In genomic region chr12:117023998-117024960, GRCh38 we compare ENCODE assay signal across 18 cellular contexts.
"Had no signal": no experiment of that assay in that cellular context is flagged by ENCODE, and none has a peak within 500 bp of the region (broad histone marks: within the 10 kb centered on the region; RNA-seq: fewer than 3 reads in every experiment).

No MANE protein-coding gene starts in this region.

- H3K27ac Mint-ChIP-seq: activated CD4-positive, alpha-beta T cell treated with anti-CD3 and anti-CD28 coated beads, Interleukin-2, amount 10 ng/mL, durations not matched to agents 7 days and 5 days; activated CD8-positive, alpha-beta T cell treated with anti-CD3 and anti-CD28 coated beads, Interleukin-2, amount 10 ng/mL, durations not matched to agents 7 days and 5 days; brain; stimulated activated naive CD8-positive, alpha-beta T cell treated with anti-CD3 and anti-CD28 coated beads, Interleukin-15, Interleukin-2, amounts not matched to agents 100 ng/mL and 50 ng/mL, for 24 hours; T-cell had no signal

- H3K9me3 ChIP-seq: gastroesophageal sphincter, heart left ventricle, prostate gland, right atrium auricular region, suprapubic skin, upper lobe of left lung had no signal

- H3K27me3 Mint-ChIP-seq: activated CD4-positive, alpha-beta T cell treated with anti-CD3 and anti-CD28 coated beads, Interleukin-2, amount 10 ng/mL, durations not matched to agents 7 days and 5 days; brain; central memory CD8-positive, alpha-beta T cell; naive thymus-derived CD4-positive, alpha-beta T cell; stimulated activated naive CD8-positive, alpha-beta T cell treated with anti-CD3 and anti-CD28 coated beads, Interleukin-15, Interleukin-2, amounts not matched to agents 100 ng/mL and 50 ng/mL, for 24 hours; T-cell had no signal

- ATAC-seq: esophagus mucosa; gastroesophageal sphincter; naive thymus-derived CD4-positive, alpha-beta T cell had no signal

- DNase-seq: activated CD4-positive, alpha-beta T cell treated with anti-CD3 and anti-CD28 coated beads, Interleukin-2, amount 10 ng/mL, durations not matched to agents 7 days and 5 days; activated CD8-positive, alpha-beta memory T cell treated with anti-CD3 and anti-CD28 coated beads, Interleukin-2, amount 50 U/mL, for 48 hours; activated CD8-positive, alpha-beta T cell treated with anti-CD3 and anti-CD28 coated beads, Interleukin-2, amount 10 ng/mL, durations not matched to agents 7 days and 5 days; cortex of kidney; heart left ventricle; mesenchymal stem cell; naive thymus-derived CD4-positive, alpha-beta T cell; T-cell; upper lobe of left lung had no signal

- H3K27ac ChIP-seq: prostate gland, skin epidermis, suprapubic skin, upper lobe of left lung had no signal

- H3K27me3 ChIP-seq: gastroesophageal sphincter, heart left ventricle, right atrium auricular region, suprapubic skin, upper lobe of left lung had no signal

- H3K9me3 Mint-ChIP-seq: activated CD4-positive, alpha-beta T cell treated with anti-CD3 and anti-CD28 coated beads, Interleukin-2, amount 10 ng/mL, durations not matched to agents 7 days and 5 days; brain; central memory CD8-positive, alpha-beta T cell; stimulated activated naive CD8-positive, alpha-beta T cell treated with anti-CD3 and anti-CD28 coated beads, Interleukin-15, Interleukin-2, amounts not matched to agents 100 ng/mL and 50 ng/mL, for 24 hours; T-cell had no signal

- H3K4me3 ChIP-seq: gastroesophageal sphincter, heart left ventricle, prostate gland, right atrium auricular region, skin epidermis, suprapubic skin, upper lobe of left lung had no signal

- H3K4me3 Mint-ChIP-seq: activated CD4-positive, alpha-beta T cell treated with anti-CD3 and anti-CD28 coated beads, Interleukin-2, amount 10 ng/mL, durations not matched to agents 7 days and 5 days; activated CD8-positive, alpha-beta T cell treated with anti-CD3 and anti-CD28 coated beads, Interleukin-2, amount 10 ng/mL, durations not matched to agents 7 days and 5 days; brain; central memory CD8-positive, alpha-beta T cell; naive thymus-derived CD4-positive, alpha-beta T cell; stimulated activated naive CD8-positive, alpha-beta T cell treated with anti-CD3 and anti-CD28 coated beads, Interleukin-15, Interleukin-2, amounts not matched to agents 100 ng/mL and 50 ng/mL, for 24 hours; T-cell had no signal
